ENCODE assay signal across 1 cellular context in genomic region chr13:29908917-29909755, GRCh38.
TF ChIP-seq lines count a peak whose summit lies in the region.

No MANE protein-coding gene starts in this region.

TF ChIP-seq in HEK293, 187 proteins besides CTCF, POLR2A, EP300 and RAD21 (continued from another document and continues in another):
- TF ChIP-seq ZNF221 (tag by site-specific recombination; IDR thresholded peaks at IDR 0.05; ENCODE audit: borderline replicate concordance) (no peak), TRIM28 (IDR thresholded peaks at IDR 0.05; ENCODE audit: borderline replicate concordance, low read length) (peak; percentile 42; the same call in 1 of the 2 replicates), ZNF580 (tag by site-specific recombination; IDR thresholded peaks at IDR 0.05) (no peak), ZNF433 (tag by site-specific recombination; IDR thresholded peaks at IDR 0.05; ENCODE audit: low read depth) (no peak), AEBP2 (tag by site-specific recombination; IDR thresholded peaks at IDR 0.05; ENCODE audit: borderline replicate concordance) (no peak), ZNF16 (tag by site-specific recombination; IDR thresholded peaks at IDR 0.05; ENCODE audit: low read depth) (no peak), ZNF248 (tag by site-specific recombination; IDR thresholded peaks at IDR 0.05) (no peak), ZNF157 (tag by site-specific recombination; IDR thresholded peaks at IDR 0.05) (no peak), ZBTB44 (tag by site-specific recombination; IDR thresholded peaks at IDR 0.05) (peak; percentile 81), MZF1 (tag by site-specific recombination; IDR thresholded peaks at IDR 0.05; ENCODE audit: borderline replicate concordance) (no peak), ZNF10 (tag by site-specific recombination; IDR thresholded peaks at IDR 0.05) (no peak), MEIS1 (CRISPR knock-in tag; IDR thresholded peaks at IDR 0.05; ENCODE audit: borderline replicate concordance) (no peak), ZNF549 (tag by site-specific recombination; IDR thresholded peaks at IDR 0.05) (no peak), KLF10 (tag by site-specific recombination; IDR thresholded peaks at IDR 0.05) (peak; percentile 69), TCF7L2 (IDR thresholded peaks at IDR 0.05; ENCODE audit: borderline replicate concordance, low read depth, low read length) (no peak), ZNF366 (tag by site-specific recombination; conservative IDR thresholded peaks at IDR 0.05) (peak; percentile 67), ZNF664 (tag by site-specific recombination; IDR thresholded peaks at IDR 0.05) (no peak), WT1 (tag by site-specific recombination; IDR thresholded peaks at IDR 0.05) (no peak), ZBTB7A (tag by site-specific recombination; IDR thresholded peaks at IDR 0.05; ENCODE audit: low read depth) (no peak), ZNF488 (tag by site-specific recombination; IDR thresholded peaks at IDR 0.05) (no peak), INSM2 (tag by site-specific recombination; IDR thresholded peaks at IDR 0.05) (no peak), ZFP69B (tag by site-specific recombination; IDR thresholded peaks at IDR 0.05) (peak; percentile 42; the same call in 1 of the 2 replicates), ZNF335 (tag by site-specific recombination; conservative IDR thresholded peaks at IDR 0.05) (0 out of 2 replicates have a peak, but pooled peaks have one; percentile 20), ZNF692 (tag by site-specific recombination; IDR thresholded peaks at IDR 0.05) (peak; percentile 42; the same call in 1 of the 2 replicates), ZNF449 (tag by site-specific recombination; IDR thresholded peaks at IDR 0.05) (no peak), ZNF274 (IDR thresholded peaks at IDR 0.05; ENCODE audit: low read length) (no peak), ZNF274 (tag by site-specific recombination; IDR thresholded peaks at IDR 0.05; ENCODE audit: borderline replicate concordance) (no peak), PRDM2 (tag by site-specific recombination; IDR thresholded peaks at IDR 0.05; ENCODE audit: borderline replicate concordance) (no peak), TSHZ1 (tag by site-specific recombination; IDR thresholded peaks at IDR 0.05; ENCODE audit: borderline replicate concordance) (no peak), HIC1 (tag by site-specific recombination; IDR thresholded peaks at IDR 0.05) (peak; percentile 78), SP3 (tag by site-specific recombination; IDR thresholded peaks at IDR 0.05) (no peak), ZNF514 (tag by site-specific recombination; IDR thresholded peaks at IDR 0.05) (no peak), ZNF121 (tag by site-specific recombination; IDR thresholded peaks at IDR 0.05) (no peak), ZBTB21 (tag by site-specific recombination; IDR thresholded peaks at IDR 0.05) (peak; percentile 63), ZNF48 (tag by site-specific recombination; IDR thresholded peaks at IDR 0.05) (no peak), GLI2 (tag by site-specific recombination; IDR thresholded peaks at IDR 0.05; ENCODE audit: borderline replicate concordance, low read depth) (peak; percentile 80; the same call in 1 of the 2 replicates)
